ENCODE assay signal across 15 cellular contexts in genomic region chr6:90583783-90584481, GRCh38. TPM values are rescaled to one million over a fixed set of nuclear protein-coding genes. Genes with fewer than 3 reads are reported as not detected.
DNase-seq lines count a peak whose midpoint lies in the region; ATAC-seq, FAIRE-seq and TF ChIP-seq lines count a peak whose summit lies in the region.
"Had no signal": no experiment of that assay in that cellular context is flagged by ENCODE, and none has a peak within 500 bp of the region (broad histone marks: within the 10 kb centered on the region; RNA-seq: fewer than 3 reads in every experiment).

No MANE protein-coding gene starts in this region.

- peak overlapping the region; percentile 57 for H3K4me2 ChIP-seq in HepG2 (ENCODE audit: low read depth, low read length)
- peak overlapping the region; percentile 84 for H3K4me2 ChIP-seq in hepatocyte

- BruUV-seq in HepG2 (replicated peaks; lab: Mats Ljungman, UMichigan), result no TSS peak

- TF ChIP-seq CTCF in HepG2 (CRISPR knock-in tag; IDR thresholded peaks at IDR 0.05) (no peak), right lobe of liver (IDR thresholded peaks at IDR 0.05) (no peak), hepatocyte (IDR thresholded peaks at IDR 0.05; ENCODE audit: poor library complexity) (no peak)

- no peaks in the 10 kb centered on the region for H3K9me3 Mint-ChIP-seq in activated CD4-positive, alpha-beta memory T cell treated with anti-CD3 and anti-CD28 coated beads for 36 hours
- H3K9me3 Mint-ChIP-seq: dendritic cell treated with granulocyte-macrophage colony-stimulating factor and Interleukin-4, amounts not matched to agents 40 ng/mL and 50 ng/mL, for 4 days had no signal

- no peak overlapping the region; the same call in 1 of the 2 replicates for H3K9ac ChIP-seq in HepG2 (ENCODE audit: insufficient read depth, low read depth, low read length)

- TF ChIP-seq RAD21 in HepG2 (CRISPR knock-in tag; IDR thresholded peaks at IDR 0.05), result no peak

- H3K4me1 ChIP-seq in HepG2 (ENCODE audit: insufficient read depth, low read length) (peaks cover 32% of the 10 kb centered on the region), right lobe of liver (peaks cover 0 to 23% (median 4%) of the 10 kb centered on the region in 4 donors), hepatocyte (ENCODE audit: insufficient read depth) (peaks cover 18% of the 10 kb centered on the region)
- H3K4me1 ChIP-seq: BE2C had no signal

- peaks cover 43% of the 10 kb centered on the region for H3K4me1 Mint-ChIP-seq in activated CD4-positive, alpha-beta memory T cell treated with anti-CD3 and anti-CD28 coated beads for 36 hours (ENCODE audit: low read depth)

- peaks cover 13% of the 10 kb centered on the region; the same call in 1 of the 2 replicates for H4K20me1 ChIP-seq in HepG2 (ENCODE audit: insufficient read depth, low read length)
- peaks cover 55% of the 10 kb centered on the region for H4K20me1 ChIP-seq in hepatocyte (ENCODE audit: insufficient read depth, poor library complexity, severe bottlenecking)

- peaks cover 2% of the 10 kb centered on the region for H3K27me3 Mint-ChIP-seq in activated CD4-positive, alpha-beta memory T cell treated with anti-CD3 and anti-CD28 coated beads for 36 hours

- peaks cover 4% of the 10 kb centered on the region for H3K36me3 Mint-ChIP-seq in activated CD4-positive, alpha-beta memory T cell treated with anti-CD3 and anti-CD28 coated beads for 36 hours

- H3K36me3 ChIP-seq in HepG2 (replicated peaks in 1 of 2; ENCODE audit: control insufficient read depth in 1 of 2, insufficient read depth in 2 of 2, low read length in 2 of 2) (peaks cover 0 to 2% of the 10 kb centered on the region in 2 experiments; a peak in 1 of 5 replicates), right lobe of liver (no peaks in the 10 kb centered on the region), hepatocyte (replicated peaks; ENCODE audit: insufficient read depth, low read depth) (no peaks in the 10 kb centered on the region)
- H3K36me3 ChIP-seq: BE2C had no signal

- in situ Hi-C loops in HepG2 (cut with HindIII; ENCODE audit: extremely low pct_ligation_motif_present, low pct_unique_long_range_greater_than_20kb), result no loop called here

- H3K79me2 ChIP-seq in HepG2 (ENCODE audit: insufficient read depth, low read length), result peaks cover 67% of the 10 kb centered on the region
- H3K79me2 ChIP-seq in hepatocyte, result peaks cover 74% of the 10 kb centered on the region

- H3K9me3 ChIP-seq in HepG2 (ENCODE audit: low read length), result no peaks in the 10 kb centered on the region
- no peaks in the 10 kb centered on the region for H3K9me3 ChIP-seq in right lobe of liver
- no peaks in the 10 kb centered on the region for H3K9me3 ChIP-seq in hepatocyte (ENCODE audit: low read depth)
- H3K9me3 ChIP-seq: BE2C, SJSA1 had no signal

- H3K4me3 ChIP-seq in HepG2 (replicated peaks in 1 of 3; ENCODE audit: insufficient read depth in 1 of 3, low read depth in 2 of 3, low read length in 3 of 3) (peak overlapping the region in 1 of 3 experiments; percentile 96; a peak in 3 of 6 replicates), right lobe of liver (no peak overlapping the region), hepatocyte (no peak overlapping the region)
- H3K4me3 ChIP-seq: SJSA1 had no signal

- H3K27me3 ChIP-seq in HepG2 (ENCODE audit: control insufficient read depth in 1 of 2, insufficient read depth in 2 of 2, low read length in 2 of 2) (no peaks in the 10 kb centered on the region; a peak in 1 of 5 replicates), right lobe of liver (no peaks in the 10 kb centered on the region), hepatocyte (no peaks in the 10 kb centered on the region)
- H3K27me3 ChIP-seq: BE2C, foreskin keratinocyte, SJSA1 had no signal

- CTCF ChIA-PET in HepG2 (lab: Yijun Ruan, JAX; ENCODE audit: low intra/inter-chr PET ratio, low total read pairs), result no interaction called here
- CTCF ChIA-PET in activated CD4-positive, alpha-beta memory T cell treated with anti-CD3 and anti-CD28 coated beads for 36 hours (lab: Charles Lee), result interaction anchor here (0.6 kb wide), 1 partner anchor 110 kb away, joined by 3 read pairs; no protein-coding TSS in a partner anchor

- POLR2A ChIA-PET in HepG2 (lab: Yijun Ruan, JAX), result no interaction called here
- POLR2A ChIA-PET in activated CD4-positive, alpha-beta memory T cell treated with anti-CD3 and anti-CD28 coated beads for 36 hours (lab: Charles Lee), result no interaction called here

- no peak overlapping the region for H3K27ac ChIP-seq in HepG2 (ENCODE audit: extremely low read length, insufficient read depth, low read length)
- H3K27ac ChIP-seq in right lobe of liver, result no peak overlapping the region
- H3K27ac ChIP-seq in hepatocyte, result no peak overlapping the region
- H3K27ac ChIP-seq: foreskin keratinocyte, SJSA1 had no signal

- no peak for ATAC-seq in HepG2
- ATAC-seq in right lobe of liver, result no peak
- ATAC-seq: activated CD4-positive, CD25-positive, alpha-beta regulatory T cell treated with anti-CD3 and anti-CD28 coated beads, Interleukin-2, amount 50 U/mL, for 24 hours; foreskin keratinocyte had no signal

- DNase-seq in HepG2 (ENCODE audit: low spot score) (no peak), right lobe of liver (no peak), hepatocyte (ENCODE audit: low spot score) (no peak), frontal cortex (ENCODE audit: low spot score in 2 of 2) (no peak), DMS 273 treated with DMSO at 0.1 percent for 48 hours (lab: John Stamatoyannopoulos, UW) (no peak), epidermal melanocyte (ENCODE audit: insufficient read length, low spot score) (no peak), NOMO-1 (lab: John Stamatoyannopoulos, UW; ENCODE audit: unreplicated experiment in 2 of 2) (no peak)
- no peak for DNase-seq in activated CD4-positive, alpha-beta memory T cell treated with anti-CD3 and anti-CD28 coated beads for 36 hours
- DNase-seq: BE2C, foreskin keratinocyte, GDM1, NCI-H1694 treated with DMSO at 0.1 percent for 48 hours had no signal

- H2AFZ ChIP-seq in HepG2 (ENCODE audit: low read length) (no peak overlapping the region), hepatocyte (no peak overlapping the region)

- H3K9me2 ChIP-seq in hepatocyte (replicated peaks; ENCODE audit: insufficient read depth), result no peaks in the 10 kb centered on the region

- intact Hi-C loops in HepG2 (cut with micrococcal nuclease; ENCODE audit: unreplicated experiment) (loop anchor here (10.0 kb wide), 1 partner anchor 639 kb away; no protein-coding TSS in a partner anchor), right lobe of liver (cut with DNase I) (no loop called here)
- intact Hi-C loops in activated CD4-positive, alpha-beta memory T cell treated with anti-CD3 and anti-CD28 coated beads for 36 hours (cut with micrococcal nuclease), result loop anchor here (5.0 to 10.0 kb wide), 2 partner anchors 499 to 747 kb away; no protein-coding TSS in a partner anchor

- TF ChIP-seq EP300 in HepG2 (IDR thresholded peaks at IDR 0.05; ENCODE audit: low read depth in 2 of 2, low read length in 2 of 2) (no peak), HepG2 (CRISPR knock-in tag; IDR thresholded peaks at IDR 0.05; ENCODE audit: borderline replicate concordance) (no peak)

- FAIRE-seq in HepG2 (lab: Jason Lieb, UNC) (no peak), frontal cortex (lab: Jason Lieb, UNC) (no peak)

- no peak for TF ChIP-seq POLR2A in HepG2 (IDR thresholded peaks at IDR 0.05; ENCODE audit: insufficient read depth in 1 of 2, low read depth in 2 of 2, low read length in 2 of 2)
- no peak for TF ChIP-seq POLR2A in right lobe of liver (IDR thresholded peaks at IDR 0.05)

- H3K27ac Mint-ChIP-seq in activated CD4-positive, alpha-beta memory T cell treated with anti-CD3 and anti-CD28 coated beads for 36 hours, result peak overlapping the region; percentile 33
- H3K27ac Mint-ChIP-seq: dendritic cell treated with granulocyte-macrophage colony-stimulating factor and Interleukin-4, amounts not matched to agents 40 ng/mL and 50 ng/mL, for 4 days had no signal

- H3K4me3 Mint-ChIP-seq in activated CD4-positive, alpha-beta memory T cell treated with anti-CD3 and anti-CD28 coated beads for 36 hours, result peak overlapping the region; percentile 17
- H3K4me3 Mint-ChIP-seq: dendritic cell treated with granulocyte-macrophage colony-stimulating factor and Interleukin-4, amounts not matched to agents 40 ng/mL and 50 ng/mL, for 4 days had no signal

RNA-seq across cellular contexts. Expression of gene MAP3K7, which starts 2.9 kb away (rescaled TPM):
- total RNA-seq in HepG2 (2016; rRNA removed; fragmentation: Illumina TruSeq; extraction: Trizol) (24.4 and 29.6 TPM in 2 replicates), right lobe of liver (10 to 100 TPM in 4 of 6 experiments, 1 to 10 TPM in 2; 8.1 to 12.5 (median 10.3) TPM), hepatocyte (34.8 and 40.3 TPM in 2 replicates), frontal cortex (38.7 TPM)
- total RNA-seq in HepG2 (2016; cell fraction: cytosol; rRNA removed; fragmentation: Illumina TruSeq; extraction: Trizol; ENCODE audit: low read depth), result 3.9 TPM in 2 replicates
- total RNA-seq in HepG2 (2016; cell fraction: insoluble cytoplasmic fraction; rRNA removed; fragmentation: Illumina TruSeq; extraction: Trizol), result 22.6 and 28.8 TPM in 2 replicates
- total RNA-seq in HepG2 (2016; cell fraction: membrane; rRNA removed; fragmentation: Illumina TruSeq; extraction: Trizol), result 11.5 and 12.4 TPM in 2 replicates
- 36.1 and 36.5 TPM in 2 replicates for total RNA-seq in HepG2 (2016; cell fraction: nucleus; rRNA removed; fragmentation: Illumina TruSeq; extraction: Trizol)
- polyA plus RNA-seq in HepG2 (2011; rRNA removed) (22.0 and 24.1 TPM in 2 replicates), hepatocyte (21.2 and 21.5 TPM in 2 replicates)
- polyA plus RNA-seq in HepG2 (2011; cell fraction: cytosol; rRNA removed), result 8.9 and 12.7 TPM in 2 replicates
- 38.1 and 41.8 TPM in 2 replicates for polyA plus RNA-seq in HepG2 (2011; cell fraction: nucleus; rRNA removed)
- polyA plus RNA-seq in HepG2 (2012), result 13.8 and 18.7 TPM in 2 replicates
- 1.4 and 2.1 TPM in 2 replicates for polyA plus RNA-seq in HepG2 (2016; cell fraction: cytosol; fragmentation: Illumina TruSeq; extraction: Trizol; ENCODE audit: low read depth)
- polyA plus RNA-seq in HepG2 (2016; cell fraction: insoluble cytoplasmic fraction; fragmentation: Illumina TruSeq; extraction: Trizol; ENCODE audit: low read depth), result 30.8 and 32.7 TPM in 2 replicates
- 6.8 and 6.9 TPM in 2 replicates for polyA plus RNA-seq in HepG2 (2016; cell fraction: membrane; fragmentation: Illumina TruSeq; extraction: Trizol; ENCODE audit: low read depth)
- 46.8 and 49.3 TPM in 2 replicates for polyA plus RNA-seq in HepG2 (2016; cell fraction: nucleus; fragmentation: Illumina TruSeq; extraction: Trizol; ENCODE audit: insufficient read depth, low read depth)
- 13.7 and 18.2 TPM in 2 replicates for polyA minus RNA-seq in HepG2 (2011; rRNA and poly(A)+ RNA removed; ENCODE audit: low replicate concordance)
- polyA minus RNA-seq in HepG2 (2011; cell fraction: cytosol; rRNA and poly(A)+ RNA removed), result 10.4 and 10.6 TPM in 2 replicates
- 81.5 and 83.7 TPM in 2 replicates for polyA minus RNA-seq in HepG2 (2011; cell fraction: nucleus; rRNA and poly(A)+ RNA removed)
- 10 to 100 TPM; 26.3 to 28.7 TPM for total RNA-seq in activated CD4-positive, alpha-beta memory T cell treated with anti-CD3 and anti-CD28 coated beads for 36 hours

Comparison
In these comparisons a context has a peak if more than half of its experiments do, and no peak if none do; other contexts are left out.
1. intact Hi-C loops: an anchor here in HepG2 (10.0 kb wide) and activated CD4-positive, alpha-beta memory T cell treated with anti-CD3 and anti-CD28 coated beads for 36 hours (5.0 to 10.0 kb wide); none called in right lobe of liver.